Comparison of ENCODE assay signal across 9 cellular contexts in the genomic region with DNA sequence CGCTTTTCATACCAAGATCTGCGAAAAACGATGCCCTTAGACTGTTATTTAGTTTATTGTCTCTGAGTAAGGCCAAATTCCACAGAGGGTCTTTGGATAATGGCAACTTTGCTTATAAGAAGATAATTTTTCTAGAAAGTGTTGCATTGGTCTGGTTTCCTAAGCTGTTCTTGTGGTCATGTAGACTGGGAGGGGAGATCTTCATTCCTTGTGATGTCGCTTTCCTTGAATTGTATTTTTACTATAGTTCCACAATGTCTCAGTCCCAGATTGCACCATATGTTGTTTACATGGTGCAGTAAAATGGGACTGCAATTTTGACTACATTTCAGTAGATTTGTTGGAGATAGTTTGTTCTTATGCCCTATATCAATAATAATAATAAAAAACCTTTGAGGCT. TPM values are rescaled to one million over a fixed set of nuclear protein-coding genes. Genes with fewer than 3 reads are reported as not detected.
DNase-seq lines count a peak whose midpoint lies in the region; ATAC-seq lines count a peak whose summit lies in the region.
"Had no signal": no experiment of that assay in that cellular context is flagged by ENCODE, and none has a peak within 500 bp of the region (broad histone marks: within the 10 kb centered on the region; RNA-seq: fewer than 3 reads in every experiment).

No MANE protein-coding gene starts in this region.

- H3K36me3 Mint-ChIP-seq in stimulated activated naive CD8-positive, alpha-beta T cell treated with anti-CD3 and anti-CD28 coated beads, Interleukin-15, Interleukin-2, amounts not matched to agents 100 ng/mL and 50 ng/mL, for 24 hours (ENCODE audit: low read depth): no peaks in the 10 kb centered on the region
- no peaks in the 10 kb centered on the region for H3K36me3 Mint-ChIP-seq in naive B cell

- ATAC-seq in stimulated activated naive CD8-positive, alpha-beta T cell treated with anti-CD3 and anti-CD28 coated beads, Interleukin-15, Interleukin-2, amounts not matched to agents 100 U/mL and 50 U/mL, for 24 hours: no peak
- ATAC-seq in naive B cell (ENCODE audit: low read depth in 2 of 2): no peak

- peaks cover 15% of the 10 kb centered on the region for H3K4me1 Mint-ChIP-seq in stimulated activated naive CD8-positive, alpha-beta T cell treated with anti-CD3 and anti-CD28 coated beads, Interleukin-15, Interleukin-2, amounts not matched to agents 100 ng/mL and 50 ng/mL, for 24 hours (ENCODE audit: low read depth)
- H3K4me1 Mint-ChIP-seq in naive B cell: peaks cover 5 to 22% (median 17%) of the 10 kb centered on the region in 3 donors

- DNase-seq in stimulated activated naive CD8-positive, alpha-beta T cell treated with anti-CD3 and anti-CD28 coated beads, Interleukin-15, Interleukin-2, amounts not matched to agents 100 U/mL and 50 U/mL, for 24 hours: no peak
- peak; percentile 21 for DNase-seq in cerebellum (ENCODE audit: low spot score)
- DNase-seq in naive B cell: no peak
- DNase-seq in MV-4-11 (lab: John Stamatoyannopoulos, UW): no peak
- DNase-seq in A172 (ENCODE audit: low spot score): no peak
- no peak for DNase-seq in NCI-H69 (lab: John Stamatoyannopoulos, UW)
- DNase-seq in NCI-H1092 treated with DMSO at 0.1 percent for 48 hours (lab: John Stamatoyannopoulos, UW): no peak
- DNase-seq: spleen had no signal

- peaks cover 59% of the 10 kb centered on the region for H3K27me3 Mint-ChIP-seq in stimulated activated naive CD8-positive, alpha-beta T cell treated with anti-CD3 and anti-CD28 coated beads, Interleukin-15, Interleukin-2, amounts not matched to agents 100 ng/mL and 50 ng/mL, for 24 hours
- peaks cover 46 to 54% (median 52%) of the 10 kb centered on the region in 3 donors for H3K27me3 Mint-ChIP-seq in naive B cell

- H3K9me3 Mint-ChIP-seq in stimulated activated naive CD8-positive, alpha-beta T cell treated with anti-CD3 and anti-CD28 coated beads, Interleukin-15, Interleukin-2, amounts not matched to agents 100 ng/mL and 50 ng/mL, for 24 hours: no peaks in the 10 kb centered on the region
- H3K9me3 Mint-ChIP-seq in naive B cell: peaks cover 0 to 4% (median 0%) of the 10 kb centered on the region in 7 donors

- H3K4me3 Mint-ChIP-seq in stimulated activated naive CD8-positive, alpha-beta T cell treated with anti-CD3 and anti-CD28 coated beads, Interleukin-15, Interleukin-2, amounts not matched to agents 100 ng/mL and 50 ng/mL, for 24 hours: peak overlapping the region; percentile 78
- H3K4me3 Mint-ChIP-seq in naive B cell: peak overlapping the region; percentile 56 to 89 (median 79)

- no peak overlapping the region for H3K27ac Mint-ChIP-seq in stimulated activated naive CD8-positive, alpha-beta T cell treated with anti-CD3 and anti-CD28 coated beads, Interleukin-15, Interleukin-2, amounts not matched to agents 100 ng/mL and 50 ng/mL, for 24 hours
- no peak overlapping the region for H3K27ac Mint-ChIP-seq in naive B cell

RNA-seq across cellular contexts. Expression of gene ST3GAL6, which starts 28.8 kb away (rescaled TPM):
- 19.8 TPM for total RNA-seq in cerebellum
- polyA plus RNA-seq in naive B cell (ENCODE audit: low read depth in 6 of 6): 1 to 10 TPM in 1 of 6 donors, under 1 TPM in 3, not detected in 2; 0.18 to 1.2 (median 0.31) TPM
- 4.0 and 11.1 TPM in 2 replicates for total RNA-seq in A172 (2014; rRNA removed; shearing (Covaris generic))
